In genomic region chr3:42698911-42699230, GRCh38 we compare ENCODE assay signal across 2 cellular contexts.
TF ChIP-seq lines count a peak whose summit lies in the region.

No MANE protein-coding gene starts in this region.

TF ChIP-seq in A549, 52 proteins besides CTCF, POLR2A, EP300 and RAD21:
- TF ChIP-seq MAFK (IDR thresholded peaks at IDR 0.05; ENCODE audit: partially characterized antibody): peak; percentile 2
- TF ChIP-seq FOXS1 (CRISPR knock-in tag; IDR thresholded peaks at IDR 0.05): no peak

TF ChIP-seq in GM12878, 131 proteins besides CTCF, POLR2A, EP300 and RAD21:
- TF ChIP-seq IKZF1 (conservative IDR thresholded peaks at IDR 0.05): no peak
TF ChIP-seq in GM12878: peak in this region for 0.
